ENCODE assay signal across 8 cellular contexts in the genomic region with DNA sequence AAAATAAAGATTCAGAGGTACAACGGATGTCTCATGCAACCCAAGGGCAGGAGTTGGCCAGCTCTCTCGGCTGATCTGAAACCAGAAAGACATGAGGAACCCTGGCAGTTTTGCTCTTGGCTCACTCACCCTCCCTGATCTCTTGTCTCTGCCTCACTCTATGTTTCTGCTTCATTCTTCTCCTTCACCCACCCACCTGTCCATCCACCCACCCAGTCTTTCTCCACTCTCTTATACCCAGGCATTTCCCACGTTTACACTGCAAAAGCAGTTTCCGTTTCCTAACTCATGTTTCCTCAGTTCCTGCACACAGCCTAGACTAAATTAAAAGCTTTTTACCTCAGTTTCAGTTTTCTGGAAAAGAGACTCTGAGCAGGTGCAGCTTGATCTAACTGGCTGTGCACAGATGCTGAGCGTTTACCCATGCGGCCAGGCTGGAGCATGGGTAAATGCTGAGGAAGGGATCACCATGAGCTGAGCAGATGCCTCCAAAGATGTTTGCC.
DNase-seq lines count a peak whose midpoint lies in the region; ATAC-seq and TF ChIP-seq lines count a peak whose summit lies in the region.

No MANE protein-coding gene starts in this region.

- H3K4me3 Mint-ChIP-seq in activated T-cell treated with anti-CD3 and anti-CD28 coated beads, Interleukin-2, amount 50 U/mL, for 4 hours = peak overlapping the region; percentile 63
- peak overlapping the region; percentile 49 for H3K4me3 Mint-ChIP-seq in activated T-helper 2 cell treated with anti-CD3 and anti-CD28 coated beads, Interferon-gamma antibody, Interleukin-2, Interleukin-4, amounts not matched to agents 10 μg/mL and 5 μg/mL and 100 μg/mL, durations not matched to agents 14 hours and 24 hours and 36 hours (ENCODE audit: low read depth)
- no peak overlapping the region for H3K4me3 Mint-ChIP-seq in osteocyte (ENCODE audit: unreplicated experiment)

- no peak for DNase-seq in activated T-cell treated with anti-CD3 and anti-CD28 coated beads, Interleukin-2, amount 50 U/mL, for 4 hours
- DNase-seq in activated T-cell treated with anti-CD3 and anti-CD28 coated beads for 4 hours (no peak), osteocyte (ENCODE audit: extremely low spot score, unreplicated experiment) (no peak), RKO (ENCODE audit: low spot score) (no peak), 8988T (no peak)
- no peak for DNase-seq in activated T-helper 2 cell treated with anti-CD3 and anti-CD28 coated beads, Interferon-gamma antibody, Interleukin-2, Interleukin-4, amounts not matched to agents 10 μg/mL and 5 μg/mL and 100 μg/mL, durations not matched to agents 14 hours and 24 hours and 36 hours (ENCODE audit: low spot score)
- peak; percentile 59 for DNase-seq in stimulated activated CD4-positive, alpha-beta T cell treated with anti-CD3 and anti-CD28 coated beads, Interleukin-15, amount 100 ng/mL, for 24 hours

- TF ChIP-seq CTCF in osteocyte (IDR thresholded peaks at IDR 0.05) = no peak

- no peaks in the 10 kb centered on the region for H3K27me3 Mint-ChIP-seq in activated T-cell treated with anti-CD3 and anti-CD28 coated beads, Interleukin-2, amount 50 U/mL, for 4 hours (ENCODE audit: low read depth)
- H3K27me3 Mint-ChIP-seq in activated T-helper 2 cell treated with anti-CD3 and anti-CD28 coated beads, Interferon-gamma antibody, Interleukin-2, Interleukin-4, amounts not matched to agents 10 μg/mL and 5 μg/mL and 100 μg/mL, durations not matched to agents 14 hours and 24 hours and 36 hours (ENCODE audit: low read depth) = no peaks in the 10 kb centered on the region
- H3K27me3 Mint-ChIP-seq in osteocyte (ENCODE audit: unreplicated experiment) = no peaks in the 10 kb centered on the region

- peak; percentile 22 to 35 for ATAC-seq in activated T-cell treated with anti-CD3 and anti-CD28 coated beads, Interleukin-2, amount 50 U/mL, for 4 hours
- ATAC-seq in HG03135 (IDR thresholded peaks at IDR 0.05; ENCODE audit: unreplicated experiment) = peak; percentile 40

- intact Hi-C loops in activated T-helper 2 cell treated with anti-CD3 and anti-CD28 coated beads, Interferon-gamma antibody, Interleukin-2, Interleukin-4, amounts not matched to agents 10 μg/mL and 5 μg/mL and 100 μg/mL, durations not matched to agents 14 hours and 24 hours and 36 hours (cut with micrococcal nuclease) = loop anchor here (1.0 to 5.0 kb wide), 3 partner anchors 24 to 253 kb away; no protein-coding TSS in a partner anchor

- peaks cover 35% of the 10 kb centered on the region for H3K36me3 Mint-ChIP-seq in activated T-cell treated with anti-CD3 and anti-CD28 coated beads, Interleukin-2, amount 50 U/mL, for 4 hours (ENCODE audit: insufficient read depth)
- peaks cover 47% of the 10 kb centered on the region for H3K36me3 Mint-ChIP-seq in activated T-helper 2 cell treated with anti-CD3 and anti-CD28 coated beads, Interferon-gamma antibody, Interleukin-2, Interleukin-4, amounts not matched to agents 10 μg/mL and 5 μg/mL and 100 μg/mL, durations not matched to agents 14 hours and 24 hours and 36 hours (ENCODE audit: low read depth)
- H3K36me3 Mint-ChIP-seq in osteocyte (ENCODE audit: unreplicated experiment) = no peaks in the 10 kb centered on the region

- H3K4me1 Mint-ChIP-seq in activated T-cell treated with anti-CD3 and anti-CD28 coated beads, Interleukin-2, amount 50 U/mL, for 4 hours (ENCODE audit: low read depth) = peaks cover 90% of the 10 kb centered on the region
- H3K4me1 Mint-ChIP-seq in activated T-helper 2 cell treated with anti-CD3 and anti-CD28 coated beads, Interferon-gamma antibody, Interleukin-2, Interleukin-4, amounts not matched to agents 10 μg/mL and 5 μg/mL and 100 μg/mL, durations not matched to agents 14 hours and 24 hours and 36 hours (ENCODE audit: low read depth) = peaks cover 77% of the 10 kb centered on the region
- peaks cover 31% of the 10 kb centered on the region for H3K4me1 Mint-ChIP-seq in osteocyte (ENCODE audit: unreplicated experiment)

- no peaks in the 10 kb centered on the region for H3K9me3 Mint-ChIP-seq in activated T-cell treated with anti-CD3 and anti-CD28 coated beads, Interleukin-2, amount 50 U/mL, for 4 hours
- H3K9me3 Mint-ChIP-seq in activated T-helper 2 cell treated with anti-CD3 and anti-CD28 coated beads, Interferon-gamma antibody, Interleukin-2, Interleukin-4, amounts not matched to agents 10 μg/mL and 5 μg/mL and 100 μg/mL, durations not matched to agents 14 hours and 24 hours and 36 hours = no peaks in the 10 kb centered on the region
- H3K9me3 Mint-ChIP-seq in osteocyte (ENCODE audit: unreplicated experiment) = no peaks in the 10 kb centered on the region

- peak overlapping the region; percentile 95 for H3K27ac Mint-ChIP-seq in activated T-helper 2 cell treated with anti-CD3 and anti-CD28 coated beads, Interferon-gamma antibody, Interleukin-2, Interleukin-4, amounts not matched to agents 10 μg/mL and 5 μg/mL and 100 μg/mL, durations not matched to agents 14 hours and 24 hours and 36 hours
- H3K27ac Mint-ChIP-seq in osteocyte (ENCODE audit: unreplicated experiment) = no peak overlapping the region
